Comparison of ENCODE assay signal across 8 cellular contexts in the genomic region with DNA sequence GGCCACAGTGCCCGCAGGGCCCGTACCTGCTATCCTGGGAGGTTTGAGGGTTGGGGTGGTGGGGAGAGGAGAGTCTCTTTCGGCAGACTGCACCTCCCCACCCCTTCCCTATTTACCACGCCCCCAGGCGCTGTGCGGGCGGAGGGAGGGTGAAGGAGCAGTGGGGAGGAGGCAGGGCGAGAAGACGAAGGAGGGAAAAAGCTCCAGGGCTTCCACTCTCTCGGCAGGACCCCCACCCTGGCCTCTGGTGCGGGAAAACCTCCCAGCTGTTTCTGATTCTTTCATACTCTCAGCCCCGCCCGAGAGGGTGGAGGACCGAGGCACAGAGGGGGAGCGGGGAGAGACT. TPM values are rescaled to one million over a fixed set of nuclear protein-coding genes. Genes with fewer than 3 reads are reported as not detected.
DNase-seq lines count a peak whose midpoint lies in the region; ATAC-seq and TF ChIP-seq lines count a peak whose summit lies in the region.

No MANE protein-coding gene starts in this region.

- ATAC-seq in stimulated activated memory B cell treated with anti-CD40 and anti-IgM and Interleukin-4, amounts not matched to agents 10 μg/mL and 1 μg/mL and 100 μg/mL, for 72 hours = peak; percentile 17
- ATAC-seq in GM19452 (IDR thresholded peaks at IDR 0.05; ENCODE audit: unreplicated experiment) = no peak

- CTCF ChIA-PET in activated naive CD4-positive, alpha-beta T cell treated with anti-CD3 and anti-CD28 coated beads for 36 hours (lab: Charles Lee) = interaction anchor here (1.2 to 1.4 kb wide), 2 partner anchors 117 to 200 kb away, joined by 4 to 5 read pairs; no protein-coding TSS in a partner anchor

- H3K36me3 Mint-ChIP-seq in activated naive CD4-positive, alpha-beta T cell treated with anti-CD3 and anti-CD28 coated beads for 36 hours (ENCODE audit: low read depth) = no peaks in the 10 kb centered on the region
- H3K36me3 Mint-ChIP-seq in stimulated activated memory B cell treated with anti-CD40 and anti-IgM and Interleukin-4, amounts not matched to agents 10 μg/mL and 1 μg/mL and 100 μg/mL, for 72 hours = no peaks in the 10 kb centered on the region

- no peak for TF ChIP-seq CTCF in AG09309 (IDR thresholded peaks at IDR 0.05; ENCODE audit: control insufficient read depth, insufficient read depth, low read depth, low read length, missing control alignments)

- intact Hi-C loops in activated naive CD4-positive, alpha-beta T cell treated with anti-CD3 and anti-CD28 coated beads for 36 hours (cut with micrococcal nuclease) = loop anchor here (2.0 to 10.0 kb wide), 5 partner anchors 111 to 294 kb away; a partner anchor contains a TSS

- peak overlapping the region; percentile 73 for H3K4me3 Mint-ChIP-seq in activated naive CD4-positive, alpha-beta T cell treated with anti-CD3 and anti-CD28 coated beads for 36 hours
- peak overlapping the region; percentile 77 for H3K4me3 Mint-ChIP-seq in stimulated activated memory B cell treated with anti-CD40 and anti-IgM and Interleukin-4, amounts not matched to agents 10 μg/mL and 1 μg/mL and 100 μg/mL, for 72 hours

- H3K27me3 Mint-ChIP-seq in activated naive CD4-positive, alpha-beta T cell treated with anti-CD3 and anti-CD28 coated beads for 36 hours (ENCODE audit: low read depth) = peaks cover 31% of the 10 kb centered on the region
- peaks cover 40% of the 10 kb centered on the region for H3K27me3 Mint-ChIP-seq in stimulated activated memory B cell treated with anti-CD40 and anti-IgM and Interleukin-4, amounts not matched to agents 10 μg/mL and 1 μg/mL and 100 μg/mL, for 72 hours

- peak overlapping the region; percentile 50 for H3K4me3 ChIP-seq in AG09309 (ENCODE audit: control insufficient read depth, low read depth, low read length)

- no peaks in the 10 kb centered on the region for H3K9me3 Mint-ChIP-seq in activated naive CD4-positive, alpha-beta T cell treated with anti-CD3 and anti-CD28 coated beads for 36 hours
- H3K9me3 Mint-ChIP-seq in stimulated activated memory B cell treated with anti-CD40 and anti-IgM and Interleukin-4, amounts not matched to agents 10 μg/mL and 1 μg/mL and 100 μg/mL, for 72 hours = no peaks in the 10 kb centered on the region

- no peak overlapping the region for H3K27ac Mint-ChIP-seq in activated naive CD4-positive, alpha-beta T cell treated with anti-CD3 and anti-CD28 coated beads for 36 hours
- H3K27ac Mint-ChIP-seq in stimulated activated memory B cell treated with anti-CD40 and anti-IgM and Interleukin-4, amounts not matched to agents 10 μg/mL and 1 μg/mL and 100 μg/mL, for 72 hours = no peak overlapping the region

- no peaks in the 10 kb centered on the region for H3K4me1 Mint-ChIP-seq in activated naive CD4-positive, alpha-beta T cell treated with anti-CD3 and anti-CD28 coated beads for 36 hours (ENCODE audit: low read depth)
- peaks cover 8% of the 10 kb centered on the region for H3K4me1 Mint-ChIP-seq in stimulated activated memory B cell treated with anti-CD40 and anti-IgM and Interleukin-4, amounts not matched to agents 10 μg/mL and 1 μg/mL and 100 μg/mL, for 72 hours

- DNase-seq in AG09309 (ENCODE audit: low read depth) = no peak
- peak; percentile 73 for DNase-seq in HuH-7 (ENCODE audit: low spot score)
- DNase-seq in activated naive CD4-positive, alpha-beta T cell treated with anti-CD3 and anti-CD28 coated beads for 36 hours = peak; percentile 44
- peak; percentile 76 for DNase-seq in iPS-NIHi7 (ENCODE audit: extremely low spot score)
- DNase-seq in globus pallidus (ENCODE audit: low spot score) = no peak
- DNase-seq in NCI-H524 (lab: John Stamatoyannopoulos, UW) = no peak

RNA-seq across cellular contexts. Expression of a gene that starts 0.9 kb away (rescaled TPM):
- under 1 TPM in 1 of 2 experiments, not detected in 1; 0.12 TPM for total RNA-seq in activated naive CD4-positive, alpha-beta T cell treated with anti-CD3 and anti-CD28 coated beads for 36 hours

Comparison
In these comparisons a context has a peak if more than half of its experiments do, and no peak if none do; other contexts are left out.
1. DNase-seq: peak in HuH-7 (single experiment), activated naive CD4-positive, alpha-beta T cell treated with anti-CD3 and anti-CD28 coated beads for 36 hours (single experiment) and iPS-NIHi7 (single experiment); none in AG09309 (single experiment), globus pallidus (single experiment) and NCI-H524 (0 of 2).